In genomic region chr2:1140389-1141003, GRCh38 we compare ENCODE assay signal across 8 cellular contexts.
DNase-seq lines count a peak whose midpoint lies in the region; ATAC-seq and TF ChIP-seq lines count a peak whose summit lies in the region.

No MANE protein-coding gene starts in this region.

- peaks cover 21% of the 10 kb centered on the region for H3K4me1 Mint-ChIP-seq in activated T-cell treated with anti-CD3 and anti-CD28 coated beads, Interleukin-2, amount 50 U/mL, for 24 hours (ENCODE audit: low read depth)

- peak; percentile 97 for TF ChIP-seq CTCF in LNCAP (IDR thresholded peaks at IDR 0.05)

- ATAC-seq in GM19351 (IDR thresholded peaks at IDR 0.05; ENCODE audit: unreplicated experiment) = peak; percentile 76

- H3K9me3 Mint-ChIP-seq in activated T-cell treated with anti-CD3 and anti-CD28 coated beads, Interleukin-2, amount 50 U/mL, for 24 hours = peaks cover 7% of the 10 kb centered on the region

- H3K36me3 Mint-ChIP-seq in activated T-cell treated with anti-CD3 and anti-CD28 coated beads, Interleukin-2, amount 50 U/mL, for 24 hours (ENCODE audit: low read depth) = peaks cover 5% of the 10 kb centered on the region

- intact Hi-C loops in head of caudate nucleus (cut with DNase I) = no loop called here

- peak; percentile 50 for DNase-seq in AG08396 (ENCODE audit: low spot score)
- peak; percentile 76 for DNase-seq in activated T-cell treated with anti-CD3 and anti-CD28 coated beads, Interleukin-2, amount 50 U/mL, for 24 hours
- peak in 26 of 42 donors; percentile 7 to 70 (median 40) for DNase-seq in head of caudate nucleus
- peak; percentile 58 for DNase-seq in stimulated activated CD4-positive, alpha-beta T cell treated with anti-CD3 and anti-CD28 coated beads, Interleukin-15, amount 100 ng/mL, for 24 hours
- DNase-seq in pons (ENCODE audit: low spot score) = no peak
- no peak for DNase-seq in NCI-H1417 (lab: John Stamatoyannopoulos, UW)

- H3K4me3 Mint-ChIP-seq in activated T-cell treated with anti-CD3 and anti-CD28 coated beads, Interleukin-2, amount 50 U/mL, for 24 hours = no peak overlapping the region

- no peak overlapping the region for H3K27ac Mint-ChIP-seq in activated T-cell treated with anti-CD3 and anti-CD28 coated beads, Interleukin-2, amount 50 U/mL, for 24 hours

- H3K27me3 Mint-ChIP-seq in activated T-cell treated with anti-CD3 and anti-CD28 coated beads, Interleukin-2, amount 50 U/mL, for 24 hours = peaks cover 13% of the 10 kb centered on the region

Comparison
In these comparisons a context has a peak if more than half of its experiments do, and no peak if none do; other contexts are left out.
1. DNase-seq: peak in AG08396 (single experiment), activated T-cell treated with anti-CD3 and anti-CD28 coated beads, Interleukin-2, amount 50 U/mL, for 24 hours (single experiment), head of caudate nucleus (26 of 42) and stimulated activated CD4-positive, alpha-beta T cell treated with anti-CD3 and anti-CD28 coated beads, Interleukin-15, amount 100 ng/mL, for 24 hours (single experiment); none in pons (single experiment) and NCI-H1417 (0 of 3).